In the genomic region with DNA sequence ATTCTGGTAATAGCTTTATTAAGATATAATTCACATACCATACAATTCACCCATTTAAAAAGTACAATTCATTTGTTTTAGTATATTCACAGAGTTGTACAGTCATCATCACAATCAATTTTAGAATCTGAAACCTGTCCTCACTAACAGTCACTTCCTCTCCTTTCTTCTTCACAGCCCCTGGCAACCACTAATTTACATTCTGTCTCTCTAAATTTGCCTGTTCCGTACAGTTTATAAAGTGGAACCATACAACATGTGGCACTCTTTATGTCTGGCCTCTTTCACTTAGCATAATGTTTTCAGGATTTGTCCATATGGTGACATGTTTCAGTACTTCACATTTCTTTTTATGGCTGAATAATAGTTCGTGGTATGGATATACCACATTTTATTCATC, we compare ENCODE assay signal across 10 cellular contexts. TPM values are rescaled to one million over a fixed set of nuclear protein-coding genes. Genes with fewer than 3 reads are reported as not detected.
DNase-seq lines count a peak whose midpoint lies in the region; ATAC-seq, FAIRE-seq and TF ChIP-seq lines count a peak whose summit lies in the region.
"Had no signal": no experiment of that assay in that cellular context is flagged by ENCODE, and none has a peak within 500 bp of the region (broad histone marks: within the 10 kb centered on the region; RNA-seq: fewer than 3 reads in every experiment).

No MANE protein-coding gene starts in this region.

- no peaks in the 10 kb centered on the region for H3K4me1 ChIP-seq in K562 (replicated peaks in 1 of 2; ENCODE audit: control insufficient read depth in 2 of 2, insufficient read depth in 2 of 2, low read length in 2 of 2)
- H3K4me1 ChIP-seq: left lung had no signal

- DNase-seq in K562 (ENCODE audit: extremely low read depth in 1 of 4, low spot score in 3 of 4) (no peak), NCI-H510A treated with DMSO at 0.1 percent for 48 hours (lab: John Stamatoyannopoulos, UW) (no peak), NCI-H774 (lab: John Stamatoyannopoulos, UW) (no peak), middle frontal gyrus (ENCODE audit: extremely low spot score, low spot score) (no peak)
- DNase-seq: left lung, NCI-H748 treated with DMSO at 0.1 percent for 48 hours had no signal

- H3K79me2 ChIP-seq in K562 (ENCODE audit: control insufficient read depth, insufficient read depth, low read length): no peaks in the 10 kb centered on the region

- BruUV-seq in K562 (replicated peaks; lab: Mats Ljungman, UMichigan): no TSS peak

- H3K36me3 ChIP-seq in K562 (ENCODE audit: control insufficient read depth, insufficient read depth, low read length): no peaks in the 10 kb centered on the region
- H3K36me3 ChIP-seq: left lung had no signal

- POLR2A ChIA-PET in K562 (lab: Yijun Ruan, JAX): no interaction called here

- CTCF ChIA-PET in K562 (lab: Yijun Ruan, JAX; ENCODE audit: low intra/inter-chr PET ratio): no interaction called here

- H3K4me2 ChIP-seq in K562 (ENCODE audit: insufficient read depth, low read length): no peak overlapping the region

- TF ChIP-seq CTCF in K562 (IDR thresholded peaks at IDR 0.05 in 2 of 3, conservative IDR thresholded peaks at IDR 0.05 in 1 of 3; ENCODE audit: insufficient read depth in 2 of 3, low read depth in 1 of 3, low read length in 3 of 3): no peak

- H3K27ac ChIP-seq in K562 (ENCODE audit: extremely low read depth, low read depth, low read length): no peak overlapping the region
- H3K27ac ChIP-seq: left lung had no signal

- no peak overlapping the region for H2AFZ ChIP-seq in K562 (ENCODE audit: low read depth, low read length)

- no peaks in the 10 kb centered on the region for H4K20me1 ChIP-seq in K562 (replicated peaks; ENCODE audit: control insufficient read depth, insufficient read depth, low read length)

- in situ Hi-C loops in K562 (cut with MboI): no loop called here

- no peaks in the 10 kb centered on the region for H3K27me3 ChIP-seq in K562 (ENCODE audit: control insufficient read depth in 2 of 2, insufficient read depth in 2 of 2, low read length in 2 of 2)
- H3K27me3 ChIP-seq: left lung had no signal

- no peak for TF ChIP-seq EP300 in K562 (IDR thresholded peaks at IDR 0.05; ENCODE audit: low read length)

- TF ChIP-seq RAD21 in K562 (CRISPR knock-in tag; conservative IDR thresholded peaks at IDR 0.05 in 1 of 2, IDR thresholded peaks at IDR 0.05 in 1 of 2): no peak

- no peaks in the 10 kb centered on the region for H3K9me1 ChIP-seq in K562 (ENCODE audit: control insufficient read depth, insufficient read depth, low read length)

- FAIRE-seq in K562 (lab: Jason Lieb, UNC): peak; percentile 51
- FAIRE-seq: endometrium had no signal

- H3K4me3 ChIP-seq in K562: no peak overlapping the region
- H3K4me3 ChIP-seq: left lung had no signal

- ATAC-seq in GM18858 (IDR thresholded peaks at IDR 0.05; ENCODE audit: unreplicated experiment): peak; percentile 97
- peak; percentile 91 for ATAC-seq in GM21526 (IDR thresholded peaks at IDR 0.05; ENCODE audit: low FRiP score, unreplicated experiment)
- peak; percentile 95 for ATAC-seq in HG03442 (IDR thresholded peaks at IDR 0.05; ENCODE audit: unreplicated experiment)
- ATAC-seq in K562: no peak
- ATAC-seq: left lung had no signal

- no peak for TF ChIP-seq POLR2A in K562 (conservative IDR thresholded peaks at IDR 0.05)

- intact Hi-C loops in K562 (cut with micrococcal nuclease): no loop called here

- WGBS in K562 (ENCODE audit: insufficient coverage, low coverage, missing lambda C conversion rate): 19% methylated on average over 2 of the region's 2 CpGs

- no peaks in the 10 kb centered on the region for H3K9me3 ChIP-seq in K562 (replicated peaks; ENCODE audit: control insufficient read depth, insufficient read depth, low read depth, low read length)

- no peak overlapping the region for H3K9ac ChIP-seq in K562 (ENCODE audit: insufficient read depth in 1 of 2, low read depth in 2 of 2, low read length in 2 of 2)

TF ChIP-seq in K562, 482 proteins besides CTCF, POLR2A, EP300 and RAD21:
- TF ChIP-seq SPI1 (IDR thresholded peaks at IDR 0.05; ENCODE audit: borderline replicate concordance, low read depth, low read length) (0 out of 2 replicates have a peak, but pooled peaks have one; percentile 59), HMGXB4 (CRISPR knock-in tag; IDR thresholded peaks at IDR 0.05) (no peak)

RNA-seq across cellular contexts. Expression of gene ERICH6, which starts 22.7 kb away (rescaled TPM):
- 0.14 TPM in 1 of 2 replicates, not detected in the other for total RNA-seq in K562 (2011; cell fraction: chromatin; rRNA removed; ENCODE audit: low replicate concordance)
- not detected in 2 replicates for total RNA-seq in K562 (2011; cell fraction: nucleolus; rRNA removed)
- not detected in 2 replicates for total RNA-seq in K562 (2011; cell fraction: nucleoplasm; rRNA removed)
- total RNA-seq in K562 (2014; rRNA removed) (not detected in 2 replicates), K562 (2014; rRNA removed; fragmentation: Illumina TruSeq; extraction: Trizol) (not detected in 2 replicates), K562 (2015; rRNA removed; fragmentation: Illumina TruSeq; extraction: Trizol) (not detected in 2 replicates), K562 (2021) (not detected in 2 replicates)
- polyA plus RNA-seq in K562 (2011; rRNA removed) (not detected in 2 replicates), K562 (2014; fragmentation: Illumina TruSeq; extraction: Trizol) (not detected in 2 replicates), K562 (2014; fragmentation: Nextera tagmentation; extraction: Ambion mirVana) (not detected), K562 (2014; rRNA removed) (not detected in 2 replicates)
- polyA plus RNA-seq in K562 (2011; cell fraction: cytosol; rRNA removed): not detected in 2 replicates
- polyA plus RNA-seq in K562 (2011; cell fraction: nucleus; rRNA removed): not detected in 2 replicates
- not detected in 2 replicates for polyA plus RNA-seq in K562 (2012)
- not detected in 2 replicates for polyA minus RNA-seq in K562 (2011; rRNA and poly(A)+ RNA removed)
- not detected in 2 replicates for polyA minus RNA-seq in K562 (2011; cell fraction: cytosol; rRNA and poly(A)+ RNA removed)
- polyA minus RNA-seq in K562 (2011; cell fraction: nucleus; rRNA and poly(A)+ RNA removed): 0.13 TPM in 1 of 2 replicates, not detected in the other
- total RNA-seq: left lung had no signal
